Comparison of ENCODE assay signal across 28 cellular contexts in genomic region chr5:34738381-34738780, GRCh38.
DNase-seq lines count a peak whose midpoint lies in the region; ATAC-seq, FAIRE-seq and TF ChIP-seq lines count a peak whose summit lies in the region.
"Had no signal": no experiment of that assay in that cellular context is flagged by ENCODE, and none has a peak within 500 bp of the region (broad histone marks: within the 10 kb centered on the region; RNA-seq: fewer than 3 reads in every experiment).

No MANE protein-coding gene starts in this region.

- H3K27me3 ChIP-seq in stomach = no peaks in the 10 kb centered on the region
- H3K27me3 ChIP-seq: cardiac muscle cell had no signal

- peak overlapping the region in 1 of 5 experiments; percentile 46 for H3K4me3 Mint-ChIP-seq in brain
- no peak overlapping the region for H3K4me3 Mint-ChIP-seq in activated naive CD8-positive, alpha-beta T cell treated with anti-CD3 and anti-CD28 coated beads, Interleukin-2, amount 50 U/mL, for 24 hours
- H3K4me3 Mint-ChIP-seq: activated CD4-positive, alpha-beta T cell treated with anti-CD3 and anti-CD28 coated beads, Interleukin-2, amount 10 ng/mL, durations not matched to agents 7 days and 5 days; activated CD8-positive, alpha-beta memory T cell treated with anti-CD3 and anti-CD28 coated beads, Interleukin-2, amount 10 ng/mL, durations not matched to agents 7 days and 5 days; activated naive CD4-positive, alpha-beta T cell treated with anti-CD3 and anti-CD28 coated beads for 36 hours; CD14-positive monocyte; stimulated activated naive B cell treated with anti-CD40 and anti-IgM and Interleukin-4, amounts not matched to agents 10 μg/mL and 1 μg/mL and 100 μg/mL, for 72 hours had no signal

- no peak for TF ChIP-seq POLR2A in stomach (IDR thresholded peaks at IDR 0.05)

- peaks cover 3% of the 10 kb centered on the region for H3K27me3 Mint-ChIP-seq in brain
- peaks cover 6% of the 10 kb centered on the region for H3K27me3 Mint-ChIP-seq in activated naive CD8-positive, alpha-beta T cell treated with anti-CD3 and anti-CD28 coated beads, Interleukin-2, amount 50 U/mL, for 24 hours
- H3K27me3 Mint-ChIP-seq: progenitor cell of endocrine pancreas had no signal

- ATAC-seq in activated naive CD8-positive, alpha-beta T cell treated with anti-CD3 and anti-CD28 coated beads, Interleukin-2, amount 50 U/mL, for 24 hours = no peak
- ATAC-seq: activated CD8-positive, alpha-beta memory T cell treated with anti-CD3 and anti-CD28 coated beads, Interleukin-2, amount 10 ng/mL, durations not matched to agents 7 days and 5 days; stimulated activated naive B cell treated with anti-CD40 and anti-IgM and Interleukin-4, amounts not matched to agents 10 μg/mL and 1 μg/mL and 100 μg/mL, for 72 hours had no signal

- intact Hi-C loops in stomach (cut with DNase I; ENCODE audit: low total_unique reads) = no loop called here

- H3K9me3 ChIP-seq in stomach = no peaks in the 10 kb centered on the region
- H3K9me3 ChIP-seq: SK-N-SH had no signal

- FAIRE-seq in HTR-8/SVneo (lab: Jason Lieb, UNC) = no peak
- FAIRE-seq: GM18507, keratinocyte had no signal

- peaks cover 20% of the 10 kb centered on the region for H3K36me3 Mint-ChIP-seq in brain
- H3K36me3 Mint-ChIP-seq in activated naive CD8-positive, alpha-beta T cell treated with anti-CD3 and anti-CD28 coated beads, Interleukin-2, amount 50 U/mL, for 24 hours (ENCODE audit: low read depth) = no peaks in the 10 kb centered on the region
- H3K36me3 Mint-ChIP-seq: activated CD8-positive, alpha-beta memory T cell treated with anti-CD3 and anti-CD28 coated beads, Interleukin-2, amount 10 ng/mL, durations not matched to agents 7 days and 5 days; CD14-positive monocyte had no signal

- peak overlapping the region in 1 of 5 donors; percentile 50 for H3K27ac ChIP-seq in stomach
- H3K27ac ChIP-seq: cardiac muscle cell, KMS-11, WERI-Rb-1 had no signal

- H3K36me3 ChIP-seq in stomach = no peaks in the 10 kb centered on the region
- H3K36me3 ChIP-seq: cardiac muscle cell, WERI-Rb-1 had no signal

- TF ChIP-seq CTCF in brain (conservative IDR thresholded peaks at IDR 0.05) (no peak), stomach (IDR thresholded peaks at IDR 0.05) (no peak)

- DNase-seq in NCI-H446 (lab: John Stamatoyannopoulos, UW) (peak; percentile 73 to 81), globus pallidus (ENCODE audit: low spot score) (peak; percentile 15), stomach (peak; percentile 29), HTR-8/SVneo (ENCODE audit: insufficient read length, low spot score) (no peak)
- no peak for DNase-seq in activated CD8-positive, alpha-beta memory T cell treated with anti-CD3 and anti-CD28 coated beads, Interleukin-2, amount 50 U/mL, for 4 hours
- DNase-seq in activated CD4-positive, CD25-positive, alpha-beta regulatory T cell treated with anti-CD3 and anti-CD28 coated beads, Interleukin-2, amount 50 U/mL, for 72 hours = no peak
- DNase-seq in activated naive CD8-positive, alpha-beta T cell treated with anti-CD3 and anti-CD28 coated beads, Interleukin-2, amount 50 U/mL, for 24 hours = no peak
- DNase-seq: activated CD4-positive, alpha-beta T cell treated with anti-CD3 and anti-CD28 coated beads, Interleukin-2, amount 10 ng/mL, durations not matched to agents 7 days and 5 days; activated CD8-positive, alpha-beta memory T cell treated with anti-CD3 and anti-CD28 coated beads, Interleukin-2, amount 10 ng/mL, durations not matched to agents 7 days and 5 days; activated naive CD4-positive, alpha-beta T cell treated with anti-CD3 and anti-CD28 coated beads for 36 hours; DND-41; glutamatergic neuron; mammary epithelial cell; NCI-H1417 treated with DMSO at 0.1 percent for 48 hours; NCI-H2081 treated with DMSO at 0.1 percent for 48 hours; NCI-H345; NCI-H82; SK-N-SH; stimulated activated CD4-positive, alpha-beta T cell treated with anti-CD3 and anti-CD28 coated beads, Interleukin-15, amount 100 ng/mL, for 24 hours; stimulated activated naive B cell treated with anti-CD40 and anti-IgM and Interleukin-4, amounts not matched to agents 10 μg/mL and 1 μg/mL and 100 μg/mL, for 72 hours; WERI-Rb-1 had no signal

- H3K4me3 ChIP-seq in stomach = no peak overlapping the region
- H3K4me3 ChIP-seq: cardiac muscle cell had no signal

- WGBS in stomach, 5 donors = 53 to 80% (median 70%) methylated on average over 1 of the region's 1 CpG

- H3K9me3 Mint-ChIP-seq in brain = peaks cover 0 to 5% (median 3%) of the 10 kb centered on the region in 5 experiments
- no peaks in the 10 kb centered on the region for H3K9me3 Mint-ChIP-seq in activated naive CD8-positive, alpha-beta T cell treated with anti-CD3 and anti-CD28 coated beads, Interleukin-2, amount 50 U/mL, for 24 hours
- H3K9me3 Mint-ChIP-seq: activated CD4-positive, alpha-beta T cell treated with anti-CD3 and anti-CD28 coated beads, Interleukin-2, amount 10 ng/mL, durations not matched to agents 7 days and 5 days; activated naive CD4-positive, alpha-beta T cell treated with anti-CD3 and anti-CD28 coated beads for 36 hours had no signal

- H3K4me1 ChIP-seq in stomach = peaks cover 0 to 41% (median 17%) of the 10 kb centered on the region in 4 donors

- peaks cover 27% of the 10 kb centered on the region for H3K4me1 Mint-ChIP-seq in brain
- H3K4me1 Mint-ChIP-seq in activated naive CD8-positive, alpha-beta T cell treated with anti-CD3 and anti-CD28 coated beads, Interleukin-2, amount 50 U/mL, for 24 hours = no peaks in the 10 kb centered on the region
- H3K4me1 Mint-ChIP-seq: activated CD8-positive, alpha-beta memory T cell treated with anti-CD3 and anti-CD28 coated beads, Interleukin-2, amount 10 ng/mL, durations not matched to agents 7 days and 5 days had no signal

- TF ChIP-seq EP300 in stomach (IDR thresholded peaks at IDR 0.05) = no peak

- peak overlapping the region in 3 of 5 experiments; percentile 26 to 95 (median 78) for H3K27ac Mint-ChIP-seq in brain
- H3K27ac Mint-ChIP-seq in activated naive CD8-positive, alpha-beta T cell treated with anti-CD3 and anti-CD28 coated beads, Interleukin-2, amount 50 U/mL, for 24 hours = no peak overlapping the region
- H3K27ac Mint-ChIP-seq: activated CD4-positive, alpha-beta T cell treated with anti-CD3 and anti-CD28 coated beads, Interleukin-2, amount 10 ng/mL, durations not matched to agents 7 days and 5 days; activated CD8-positive, alpha-beta memory T cell treated with anti-CD3 and anti-CD28 coated beads, Interleukin-2, amount 10 ng/mL, durations not matched to agents 7 days and 5 days; activated naive CD4-positive, alpha-beta T cell treated with anti-CD3 and anti-CD28 coated beads for 36 hours; CD14-positive monocyte; stimulated activated naive B cell treated with anti-CD40 and anti-IgM and Interleukin-4, amounts not matched to agents 10 μg/mL and 1 μg/mL and 100 μg/mL, for 72 hours had no signal

Comparison
In these comparisons a context has a peak if more than half of its experiments do, and no peak if none do; other contexts are left out.
1. DNase-seq: peak in NCI-H446 (2 of 2), globus pallidus (single experiment) and stomach (single experiment); none in activated CD8-positive, alpha-beta memory T cell treated with anti-CD3 and anti-CD28 coated beads, Interleukin-2, amount 50 U/mL, for 4 hours (single experiment), activated CD4-positive, CD25-positive, alpha-beta regulatory T cell treated with anti-CD3 and anti-CD28 coated beads, Interleukin-2, amount 50 U/mL, for 72 hours (single experiment), HTR-8/SVneo (single experiment) and activated naive CD8-positive, alpha-beta T cell treated with anti-CD3 and anti-CD28 coated beads, Interleukin-2, amount 50 U/mL, for 24 hours (single experiment).